In the genomic region with DNA sequence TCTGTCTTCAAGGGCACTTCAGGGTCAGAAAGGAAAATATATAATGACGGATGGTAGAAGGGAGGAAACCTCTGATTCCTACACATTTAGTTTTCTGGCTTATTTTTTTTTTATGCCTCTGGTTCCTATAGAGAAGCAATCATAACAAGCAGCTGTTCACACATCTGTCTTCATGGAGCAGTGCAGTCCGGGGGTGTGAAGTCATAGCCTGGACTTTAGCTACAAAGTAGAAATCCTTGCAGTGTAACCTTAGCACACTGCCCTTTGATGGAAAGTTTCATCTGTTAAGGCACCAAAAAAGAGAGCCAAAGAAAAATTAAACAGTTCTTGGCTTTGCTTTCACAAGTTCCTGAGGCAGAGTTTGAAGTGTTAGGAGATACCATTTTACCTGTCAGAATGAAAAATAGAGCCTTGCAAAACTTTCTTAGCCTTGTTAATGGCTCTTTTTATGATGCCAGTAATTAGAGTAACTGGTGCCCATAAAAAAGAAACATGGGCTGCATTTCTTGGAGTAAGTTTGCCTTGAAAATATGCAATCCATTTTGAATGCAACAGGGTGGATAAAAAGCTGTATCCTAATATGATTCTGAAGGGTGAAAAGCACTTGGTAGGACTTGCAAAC, we compare ENCODE assay signal across 34 cellular contexts.
DNase-seq lines count a peak whose midpoint lies in the region; ATAC-seq, FAIRE-seq and TF ChIP-seq lines count a peak whose summit lies in the region.
"Had no signal": no experiment of that assay in that cellular context is flagged by ENCODE, and none has a peak within 500 bp of the region (broad histone marks: within the 10 kb centered on the region; RNA-seq: fewer than 3 reads in every experiment).

No MANE protein-coding gene starts in this region.

- no peaks in the 10 kb centered on the region for H3K9me3 Mint-ChIP-seq in astrocyte (ENCODE audit: unreplicated experiment)
- H3K9me3 Mint-ChIP-seq: activated CD4-positive, alpha-beta memory T cell treated with anti-CD3 and anti-CD28 coated beads for 36 hours; activated naive CD8-positive, alpha-beta T cell treated with anti-CD3 and anti-CD28 coated beads, Interleukin-2, amount 50 U/mL, for 24 hours; activated T-cell treated with anti-CD3 and anti-CD28 coated beads, Interleukin-2, amount 50 U/mL, for 72 hours; CD4-positive, CD25-positive, alpha-beta regulatory T cell; effector memory CD8-positive, alpha-beta T cell; neural crest cell had no signal

- in situ Hi-C loops in G401 (cut with HindIII; ENCODE audit: low sequenced_read_pairs): no loop called here

- peaks cover 1% of the 10 kb centered on the region for H3K36me3 Mint-ChIP-seq in astrocyte (ENCODE audit: low read depth, unreplicated experiment)

- H3K4me1 ChIP-seq in HEK293 (ENCODE audit: control insufficient read depth, insufficient read depth, low read length) (peaks cover 8% of the 10 kb centered on the region), astrocyte (ENCODE audit: insufficient read depth, low read length) (peaks cover 1% of the 10 kb centered on the region), left lung (no peaks in the 10 kb centered on the region), sigmoid colon (peaks cover 0 to 49% (median 32%) of the 10 kb centered on the region in 4 donors)
- H3K4me1 ChIP-seq: HAP-1, Peyer's patch, right lobe of liver had no signal

- no peak overlapping the region for H3K9ac ChIP-seq in astrocyte (ENCODE audit: low read length)
- H3K9ac ChIP-seq: KMS-11, parathyroid adenoma had no signal

- no peak overlapping the region for H3K27ac Mint-ChIP-seq in astrocyte (ENCODE audit: unreplicated experiment)
- H3K27ac Mint-ChIP-seq: activated CD4-positive, alpha-beta memory T cell treated with anti-CD3 and anti-CD28 coated beads for 36 hours; activated naive CD8-positive, alpha-beta T cell treated with anti-CD3 and anti-CD28 coated beads, Interleukin-2, amount 50 U/mL, for 24 hours; activated T-cell treated with anti-CD3 and anti-CD28 coated beads, Interleukin-2, amount 50 U/mL, for 72 hours; effector memory CD8-positive, alpha-beta T cell had no signal

- intact Hi-C loops in left lung (cut with DNase I): no loop called here
- intact Hi-C loops in sigmoid colon (cut with DNase I): no loop called here

- H3K79me2 ChIP-seq in astrocyte (ENCODE audit: insufficient read depth, low read length): no peaks in the 10 kb centered on the region
- H3K79me2 ChIP-seq: parathyroid adenoma had no signal

- H3K4me3 ChIP-seq in HEK293 (ENCODE audit: low read depth, low read length): no peak overlapping the region
- no peak overlapping the region for H3K4me3 ChIP-seq in astrocyte (ENCODE audit: insufficient read depth, low read depth, low read length)
- no peak overlapping the region for H3K4me3 ChIP-seq in left lung
- H3K4me3 ChIP-seq in sigmoid colon: no peak overlapping the region
- H3K4me3 ChIP-seq in WERI-Rb-1 (ENCODE audit: low read depth, low read length): no peak overlapping the region
- H3K4me3 ChIP-seq: HAP-1, Peyer's patch, right lobe of liver, tibial artery had no signal

- TF ChIP-seq CTCF in HEK293 (tag by site-specific recombination; IDR thresholded peaks at IDR 0.05) (no peak), astrocyte (IDR thresholded peaks at IDR 0.05; ENCODE audit: insufficient read depth, low read depth, low read length) (no peak), left lung (IDR thresholded peaks at IDR 0.05) (no peak), sigmoid colon (IDR thresholded peaks at IDR 0.05) (no peak), WERI-Rb-1 (IDR thresholded peaks at IDR 0.05; ENCODE audit: low read depth, low read length) (no peak)

- FAIRE-seq in astrocyte (lab: Jason Lieb, UNC): no peak
- FAIRE-seq: GM12891 had no signal

- no peak for TF ChIP-seq EP300 in sigmoid colon (IDR thresholded peaks at IDR 0.05)

- H3K4me1 Mint-ChIP-seq in astrocyte (ENCODE audit: low read depth, unreplicated experiment): peaks cover 6% of the 10 kb centered on the region
- H3K4me1 Mint-ChIP-seq: activated naive CD8-positive, alpha-beta T cell treated with anti-CD3 and anti-CD28 coated beads, Interleukin-2, amount 50 U/mL, for 24 hours; neural crest cell had no signal

- no peaks in the 10 kb centered on the region for H3K27me3 Mint-ChIP-seq in astrocyte (ENCODE audit: low read depth, unreplicated experiment)
- H3K27me3 Mint-ChIP-seq: activated CD4-positive, alpha-beta memory T cell treated with anti-CD3 and anti-CD28 coated beads for 36 hours; activated naive CD8-positive, alpha-beta T cell treated with anti-CD3 and anti-CD28 coated beads, Interleukin-2, amount 50 U/mL, for 24 hours; CD4-positive, CD25-positive, alpha-beta regulatory T cell; effector memory CD8-positive, alpha-beta T cell had no signal

- ATAC-seq in left lung: peak; percentile 38
- ATAC-seq: activated naive CD8-positive, alpha-beta T cell treated with anti-CD3 and anti-CD28 coated beads, Interleukin-2, amount 50 U/mL, for 24 hours; effector memory CD8-positive, alpha-beta T cell; right lobe of liver had no signal

- WGBS in sigmoid colon, 2 donors: 34 to 64% methylated on average over 2 of the region's 2 CpGs

- H3K9me3 ChIP-seq in HEK293 (ENCODE audit: control insufficient read depth, insufficient read depth, low read depth, low read length) (no peaks in the 10 kb centered on the region), astrocyte (ENCODE audit: insufficient read depth, low read depth, low read length) (no peaks in the 10 kb centered on the region), left lung (no peaks in the 10 kb centered on the region), sigmoid colon (no peaks in the 10 kb centered on the region), WERI-Rb-1 (ENCODE audit: severe bottlenecking) (no peaks in the 10 kb centered on the region)
- H3K9me3 ChIP-seq: HAP-1, Peyer's patch, right lobe of liver, tibial artery had no signal

- no peak overlapping the region for H3K4me3 Mint-ChIP-seq in astrocyte (ENCODE audit: unreplicated experiment)
- H3K4me3 Mint-ChIP-seq: activated CD4-positive, alpha-beta memory T cell treated with anti-CD3 and anti-CD28 coated beads for 36 hours; activated naive CD8-positive, alpha-beta T cell treated with anti-CD3 and anti-CD28 coated beads, Interleukin-2, amount 50 U/mL, for 24 hours; activated T-cell treated with anti-CD3 and anti-CD28 coated beads, Interleukin-2, amount 50 U/mL, for 72 hours; CD4-positive, CD25-positive, alpha-beta regulatory T cell; effector memory CD8-positive, alpha-beta T cell; neural crest cell had no signal

- H3K36me3 ChIP-seq in HEK293 (ENCODE audit: control insufficient read depth in 2 of 2, insufficient read depth in 1 of 2, low read length in 2 of 2): no peaks in the 10 kb centered on the region
- H3K36me3 ChIP-seq in astrocyte (ENCODE audit: insufficient read depth, low read length): no peaks in the 10 kb centered on the region
- H3K36me3 ChIP-seq in left lung: no peaks in the 10 kb centered on the region
- no peaks in the 10 kb centered on the region for H3K36me3 ChIP-seq in sigmoid colon
- no peaks in the 10 kb centered on the region for H3K36me3 ChIP-seq in WERI-Rb-1
- H3K36me3 ChIP-seq: HAP-1, Peyer's patch, tibial artery had no signal

- CTCF ChIA-PET in HEK293 (lab: Yijun Ruan, JAX): interaction anchor here (0.6 to 0.7 kb wide), 2 partner anchors 44 to 358 kb away, joined by 3 read pairs; no protein-coding TSS in a partner anchor

- H2AFZ ChIP-seq in astrocyte (ENCODE audit: low read depth, low read length): no peak overlapping the region
- H2AFZ ChIP-seq: parathyroid adenoma had no signal

- DNase-seq in astrocyte (ENCODE audit: low read depth) (peak; percentile 16), left lung (no peak), sigmoid colon (no peak), G401 (ENCODE audit: low spot score) (no peak), NCI-H524 (lab: John Stamatoyannopoulos, UW) (no peak), WERI-Rb-1 (no peak)
- DNase-seq: activated CD4-positive, alpha-beta memory T cell treated with anti-CD3 and anti-CD28 coated beads for 36 hours; activated CD4-positive, alpha-beta T cell treated with anti-CD3 and anti-CD28 coated beads for 1 hour; activated naive CD8-positive, alpha-beta T cell treated with anti-CD3 and anti-CD28 coated beads, Interleukin-2, amount 50 U/mL, for 24 hours; activated T-cell treated with anti-CD3 and anti-CD28 coated beads, Interleukin-2, amount 50 U/mL, for 72 hours; Calu3; CD4-positive, CD25-positive, alpha-beta regulatory T cell; central memory CD4-positive, alpha-beta T cell; effector memory CD8-positive, alpha-beta T cell; EL; foreskin melanocyte; MM.1S; NCI-H1105 treated with DMSO at 0.1 percent for 48 hours; NCI-H187 treated with DMSO at 0.1 percent for 48 hours; NCI-H2227 treated with DMSO at 0.1 percent for 48 hours; NCI-H748 treated with DMSO at 0.1 percent for 48 hours; Peyer's patch; right lobe of liver; SHP77; stimulated activated CD4-positive, alpha-beta T cell treated with anti-CD3 and anti-CD28 coated beads, Interleukin-12 subunit alpha, Interleukin-12 subunit beta, amount 100 ng/mL, for 4 hours; stimulated activated CD4-positive, alpha-beta T cell treated with anti-CD3 and anti-CD28 coated beads, Interleukin-2, amount 100 ng/mL, for 48 hours; T-helper 2 cell; tibial artery had no signal

- no peak for TF ChIP-seq POLR2A in sigmoid colon (IDR thresholded peaks at IDR 0.05)

- H3K27me3 ChIP-seq in astrocyte (ENCODE audit: insufficient read depth, low read length): no peaks in the 10 kb centered on the region
- H3K27me3 ChIP-seq in left lung: no peaks in the 10 kb centered on the region
- H3K27me3 ChIP-seq in sigmoid colon: no peaks in the 10 kb centered on the region
- no peaks in the 10 kb centered on the region for H3K27me3 ChIP-seq in WERI-Rb-1 (ENCODE audit: insufficient read depth, low read depth, severe bottlenecking)
- H3K27me3 ChIP-seq: Peyer's patch, right lobe of liver, tibial artery had no signal

- no peak overlapping the region for H3K4me2 ChIP-seq in astrocyte (ENCODE audit: low read length)
- H3K4me2 ChIP-seq: KMS-11 had no signal

- no peaks in the 10 kb centered on the region for H4K20me1 ChIP-seq in astrocyte (ENCODE audit: insufficient read depth, low read length)

- POLR2A ChIA-PET in HEK293 (lab: Yijun Ruan, JAX): no interaction called here

- H3K27ac ChIP-seq in HEK293 (ENCODE audit: extremely low read depth, low read depth, low read length) (no peak overlapping the region; the same call in 1 of the 2 replicates), astrocyte (ENCODE audit: low read depth, low read length) (no peak overlapping the region), left lung (no peak overlapping the region), sigmoid colon (peak overlapping the region in 3 of 4 donors; percentile 35 to 56 (median 55)), WERI-Rb-1 (no peak overlapping the region)
- H3K27ac ChIP-seq: KMS-11, parathyroid adenoma, Peyer's patch, right lobe of liver, tibial artery had no signal

TF ChIP-seq in HEK293, 187 proteins besides CTCF, POLR2A, EP300 and RAD21 (continues in another document):
- no peak for TF ChIP-seq ZNF184 (tag by site-specific recombination; IDR thresholded peaks at IDR 0.05)

Comparison
In these comparisons a context has a peak if more than half of its experiments do, and no peak if none do; other contexts are left out.
1. H3K27ac ChIP-seq: peak in sigmoid colon (3 of 4); none in HEK293 (single experiment), astrocyte (single experiment), left lung (0 of 2) and WERI-Rb-1 (single experiment).